8 cellular contexts compared by ENCODE assay signal in genomic region chr6:100464910-100465700, GRCh38. TPM values are rescaled to one million over a fixed set of nuclear protein-coding genes. Genes with fewer than 3 reads are reported as not detected.
DNase-seq lines count a peak whose midpoint lies in the region; FAIRE-seq and TF ChIP-seq lines count a peak whose summit lies in the region.

Gene SIM1 (minus strand): TSS chr6:100464921. CDS start chr6:100463468, 1,453 bp downstream.

- no peak within 1 kb of the TSS for H3K27ac Mint-ChIP-seq in H9

- peak within 1 kb of the TSS; percentile 57 to 78 for H3K4me3 Mint-ChIP-seq in H9

- H3K36me3 Mint-ChIP-seq in H9 (ENCODE audit: insufficient read depth in 1 of 3, low read depth in 3 of 3) = no peaks in the 10 kb centered on the region

- no CpG with 5 or more reads among the region's 65 CpGs for WGBS in H9 (ENCODE audit: extremely low coverage, insufficient read length, low lambda C conversion rate)
- 2% methylated on average over 44 of the region's 65 CpGs; no CpG with 5 or more reads in 1 of the 2 experiments for WGBS in H1 (ENCODE audit: extremely low coverage in 1 of 2, insufficient coverage in 1 of 2, insufficient read length in 1 of 2, insufficient replicate concordance in 2 of 2, low coverage in 1 of 2, low lambda C conversion rate in 2 of 2, missing lambda C conversion rate in 1 of 2), 2 experiments

- H2BK5ac ChIP-seq in H9 (ENCODE audit: insufficient read length, low read length) (no peak within 1 kb of the TSS), H1 (ENCODE audit: low read depth, low read length) (no peak within 1 kb of the TSS)

- peak within 1 kb of the TSS; percentile 25 to 56 (median 28); a peak in 7 of 8 replicates for H3K4me3 ChIP-seq in H1 (ENCODE audit: extremely low read depth in 1 of 4, insufficient read depth in 2 of 4, low read depth in 3 of 4, low read length in 4 of 4)

- POLR2A ChIA-PET in H1 (lab: Charles Lee; ENCODE audit: partially characterized antibody) = interaction anchor here (1.1 to 2.9 kb wide), 5 partner anchors 8 to 17 kb away, joined by 3 to 16 read pairs (median 7); no protein-coding TSS in a partner anchor

- no peak within 1 kb of the TSS for H3K4ac ChIP-seq in H9 (ENCODE audit: low read depth, low read length)
- H3K4ac ChIP-seq in H1 (replicated peaks; ENCODE audit: insufficient read length, low read depth, low read length) = no peak within 1 kb of the TSS

- no peak for TF ChIP-seq EP300 in H1 (IDR thresholded peaks at IDR 0.05; ENCODE audit: borderline replicate concordance in 1 of 2, low read depth in 2 of 2, low read length in 2 of 2)

- H2AFZ ChIP-seq in H9 (ENCODE audit: low read length) (no peak within 1 kb of the TSS), H1 (ENCODE audit: low read length) (no peak within 1 kb of the TSS)

- H3T11ph ChIP-seq in H9 (ENCODE audit: low read length) = no peak within 1 kb of the TSS

- H3K18ac ChIP-seq in H9 (ENCODE audit: insufficient read length, low read depth, low read length) (no peak within 1 kb of the TSS), H1 (ENCODE audit: extremely low read depth, low read length) (no peak within 1 kb of the TSS)

- peak; percentile 15 for DNase-seq in G401 (ENCODE audit: low spot score)
- peak; percentile 95 for DNase-seq in H9
- peak; percentile 99 for DNase-seq in NCI-H774 (lab: John Stamatoyannopoulos, UW)
- peak; percentile 75 to 92 for DNase-seq in H1 (ENCODE audit: low read depth in 1 of 2, low spot score in 2 of 2)
- DNase-seq in myocyte (ENCODE audit: low read depth) = peak; percentile 98
- no peak for DNase-seq in stimulated activated naive CD4-positive, alpha-beta T cell treated with Interleukin-2 at 50 U/mL for 16 hours (lab: John Stamatoyannopoulos, UW)
- DNase-seq in NCI-H187 treated with DMSO at 0.1 percent for 48 hours (lab: John Stamatoyannopoulos, UW) = no peak
- no peak for DNase-seq in GF-D8 (lab: John Stamatoyannopoulos, UW)

- H3K4me2 ChIP-seq in H9 (ENCODE audit: insufficient read depth, insufficient read length, low read length) = peak within 1 kb of the TSS; percentile 73
- H3K4me2 ChIP-seq in H1 (ENCODE audit: insufficient read depth in 1 of 2, low read depth in 2 of 2, low read length in 2 of 2) = peak within 1 kb of the TSS; percentile 70 to 91

- H2BK120ac ChIP-seq in H9 (ENCODE audit: low read depth, low read length, poor library complexity, severe bottlenecking) (no peak within 1 kb of the TSS), H1 (replicated peaks; ENCODE audit: low read depth, low read length) (no peak within 1 kb of the TSS)

- H3K23me2 ChIP-seq in H9 (ENCODE audit: insufficient read length, low read depth, low read length, poor library complexity, severe bottlenecking) (peaks cover 12% of the 10 kb centered on the region), H1 (ENCODE audit: low read depth, low read length) (peaks cover 3% of the 10 kb centered on the region; the same call in 1 of the 2 replicates)

- H3K23ac ChIP-seq in H9 (ENCODE audit: insufficient read length, low read depth, low read length) (no peak within 1 kb of the TSS), H1 (ENCODE audit: insufficient read length) (no peak within 1 kb of the TSS)

- H3K14ac ChIP-seq in H9 (ENCODE audit: insufficient read depth, low read length) = no peak within 1 kb of the TSS
- H3K14ac ChIP-seq in H1 (ENCODE audit: insufficient read length) = no peak within 1 kb of the TSS

- CTCF ChIA-PET in H1 (lab: Charles Lee; ENCODE audit: partially characterized antibody) = interaction anchor here (0.9 to 11.8 kb wide), 11 partner anchors 9 to 358 kb away, joined by 3 to 215 read pairs (median 4); no protein-coding TSS in a partner anchor

- H3K27me3 ChIP-seq in H9 (ENCODE audit: insufficient read depth, low read length) (peaks cover 93% of the 10 kb centered on the region), H1 (replicated peaks in 1 of 4; ENCODE audit: control insufficient read depth in 3 of 4, extremely low read depth in 1 of 4, insufficient read depth in 3 of 4, low read length in 3 of 4) (peaks cover 86 to 100% (median 93%) of the 10 kb centered on the region in 4 experiments)

- H3K27me3 Mint-ChIP-seq in H9 (ENCODE audit: low read depth) = no peaks in the 10 kb centered on the region; the same call in 1 of the 2 replicates

- no peak for TF ChIP-seq POLR2A in H1 (IDR thresholded peaks at IDR 0.05; ENCODE audit: control extremely low read depth in 1 of 2, low read depth in 2 of 2, low read length in 2 of 2)

- H4K5ac ChIP-seq in H9 (ENCODE audit: insufficient read length, low read depth, low read length) (no peak within 1 kb of the TSS), H1 (ENCODE audit: insufficient read length, low read depth, low read length) (no peak within 1 kb of the TSS)

- H4K20me1 ChIP-seq in H9 (ENCODE audit: control insufficient read depth, insufficient read depth, insufficient read length) (peaks cover 3% of the 10 kb centered on the region), H1 (replicated peaks in 1 of 2; ENCODE audit: control insufficient read depth in 1 of 2, insufficient read depth in 2 of 2, low read length in 2 of 2) (peaks cover 6 to 17% of the 10 kb centered on the region in 2 experiments)

- FAIRE-seq in H1 (lab: Jason Lieb, UNC) = no peak

- H2AK5ac ChIP-seq in H9 (ENCODE audit: insufficient read length, low read length) = no peak within 1 kb of the TSS
- no peak within 1 kb of the TSS for H2AK5ac ChIP-seq in H1 (ENCODE audit: low read depth, low read length)

- no peak for TF ChIP-seq RAD21 in H1 (IDR thresholded peaks at IDR 0.05 in 1 of 2, conservative IDR thresholded peaks at IDR 0.05 in 1 of 2; ENCODE audit: low read depth in 2 of 2, low read length in 2 of 2)

- H3K4me1 ChIP-seq in H9 (ENCODE audit: insufficient read depth, low read length) = peaks cover 5% of the 10 kb centered on the region; the same call in 1 of the 2 replicates
- peaks cover 13 to 36% (median 15%) of the 10 kb centered on the region in 4 experiments for H3K4me1 ChIP-seq in H1 (replicated peaks in 1 of 4; ENCODE audit: control insufficient read depth in 3 of 4, insufficient read depth in 4 of 4, low read length in 3 of 4)

- H2BK15ac ChIP-seq in H9 (ENCODE audit: low read depth, low read length) (no peak within 1 kb of the TSS), H1 (ENCODE audit: low read length) (no peak within 1 kb of the TSS)

- in situ Hi-C loops in G401 (cut with HindIII; ENCODE audit: low sequenced_read_pairs) = no loop called here

- H3K79me1 ChIP-seq in H9 (ENCODE audit: insufficient read depth, low read depth, low read length, poor library complexity, severe bottlenecking) = no peaks in the 10 kb centered on the region
- H3K79me1 ChIP-seq in H1 (ENCODE audit: low read depth, low read length) = no peaks in the 10 kb centered on the region

- H3K9me3 ChIP-seq in H9 (ENCODE audit: control insufficient read depth, low read depth, low read length) = no peaks in the 10 kb centered on the region
- H3K9me3 ChIP-seq in H1 (ENCODE audit: insufficient read depth in 2 of 2, low read depth in 1 of 2, low read length in 1 of 2) = no peaks in the 10 kb centered on the region

- no peak for TF ChIP-seq CTCF in H9 (conservative IDR thresholded peaks at IDR 0.05)
- no peak for TF ChIP-seq CTCF in H1 (IDR thresholded peaks at IDR 0.05; ENCODE audit: control extremely low read depth in 1 of 3, insufficient read depth in 1 of 3, low read depth in 1 of 3, low read length in 3 of 3)

- H3K27ac ChIP-seq in H9 (ENCODE audit: insufficient read length, low read depth, low read length) (no peak within 1 kb of the TSS), H1 (ENCODE audit: low read depth, low read length) (no peak within 1 kb of the TSS)

- H2BK20ac ChIP-seq in H9 (ENCODE audit: low read depth, low read length, poor library complexity, severe bottlenecking) (no peak within 1 kb of the TSS), H1 (ENCODE audit: low read length) (no peak within 1 kb of the TSS)

- peaks cover 31 to 67% of the 10 kb centered on the region in 2 experiments for H3K4me1 Mint-ChIP-seq in H9

- no peaks in the 10 kb centered on the region for H3K79me2 ChIP-seq in H9 (ENCODE audit: insufficient read depth, low read length)
- no peaks in the 10 kb centered on the region for H3K79me2 ChIP-seq in H1 (ENCODE audit: control insufficient read depth in 1 of 2, insufficient read depth in 2 of 2, low read length in 2 of 2)

- H3K9me3 Mint-ChIP-seq in H9 = peaks cover 0 to 6% of the 10 kb centered on the region in 2 experiments; a peak in 1 of 5 replicates

- peaks cover 0 to 3% (median 0%) of the 10 kb centered on the region in 4 experiments; a peak in 1 of 8 replicates for H3K36me3 ChIP-seq in H1 (ENCODE audit: control insufficient read depth in 2 of 4, insufficient read depth in 4 of 4, low read length in 3 of 4)

- H4K8ac ChIP-seq in H9 (replicated peaks; ENCODE audit: insufficient read length, low read depth, low read length) (no peak within 1 kb of the TSS), H1 (ENCODE audit: extremely low read depth, insufficient read depth, low read length) (no peak within 1 kb of the TSS)

- H3K56ac ChIP-seq in H9 (ENCODE audit: insufficient read length, low read depth, low read length) = no peak within 1 kb of the TSS
- no peak within 1 kb of the TSS for H3K56ac ChIP-seq in H1 (replicated peaks; ENCODE audit: insufficient read length, low read depth, low read length)

- H4K91ac ChIP-seq in H9 (ENCODE audit: insufficient read length, low read depth, low read length) = no peak within 1 kb of the TSS
- H4K91ac ChIP-seq in H1 (replicated peaks; ENCODE audit: insufficient read length, low read length) = no peak within 1 kb of the TSS

- no peak within 1 kb of the TSS for H2BK12ac ChIP-seq in H9 (ENCODE audit: insufficient read length, low read depth, low read length)
- H2BK12ac ChIP-seq in H1 (ENCODE audit: low read depth, low read length) = 0 out of 2 replicates have a peak within 1 kb of the TSS, but pooled peaks have one; percentile 50

- no peak within 1 kb of the TSS for H3K9ac ChIP-seq in H9 (ENCODE audit: extremely low read depth, insufficient read length, low read length)
- no peak within 1 kb of the TSS for H3K9ac ChIP-seq in H1 (replicated peaks in 1 of 4; ENCODE audit: extremely low read depth in 1 of 4, low read depth in 3 of 4, low read length in 3 of 4)

RNA-seq across cellular contexts. Expression of gene SIM1, which starts in this region (rescaled TPM):
- 0.03 TPM in 1 of 2 replicates, not detected in the other for total RNA-seq in G401 (2014; rRNA removed; shearing (Covaris generic))
- 0.07 TPM in 1 of 2 replicates, not detected in the other for total RNA-seq in H9 (2021)
- total RNA-seq in H1 (2021; fragmentation: NEBNext Ultra II Directional; extraction: Animal tissue kit (Norgen Biotek cat#: 25700)) = 0.39 and 0.61 TPM in 2 replicates
- polyA plus RNA-seq in H1 (2011; rRNA removed) = 0.02 and 0.09 TPM in 2 replicates
- polyA plus RNA-seq in H1 (2011; cell fraction: cytosol; rRNA removed) = 0.03 TPM
- 0.11 TPM for polyA plus RNA-seq in H1 (2011; cell fraction: nucleus; rRNA removed)
- polyA plus RNA-seq in H1 (2012, experiment 1 of 2) = 0.03 to 0.11 TPM (median 0.06 TPM) in 3 of 4 replicates, not detected in the other
- polyA plus RNA-seq in H1 (2012, experiment 2 of 2) = not detected
- polyA plus RNA-seq in H1 (2013, experiment 1 of 2) = 0.16 TPM
- 0.17 TPM for polyA plus RNA-seq in H1 (2013, experiment 2 of 2)
- 0.10 and 0.13 TPM in 2 replicates for polyA minus RNA-seq in H1 (2011; rRNA and poly(A)+ RNA removed)
- not detected for polyA minus RNA-seq in H1 (2011; cell fraction: cytosol; rRNA and poly(A)+ RNA removed)
- polyA minus RNA-seq in H1 (2011; cell fraction: nucleus; rRNA and poly(A)+ RNA removed) = 0.80 TPM
- total RNA-seq in myocyte = 29.7 and 39.7 TPM in 2 replicates
- 2.8 TPM for polyA plus RNA-seq in myocyte (2012)

Comparison
In these comparisons a context has a peak if more than half of its experiments do, and no peak if none do; other contexts are left out.
1. RNA of gene SIM1 (total RNA-seq): 29.7 to 39.7 TPM in myocyte; 0.39 to 0.61 TPM in H1, 0.03 TPM in G401 and 0.07 TPM in H9; every median in the first group is over 10 times any median in the second.
2. Peak in DNase-seq in G401; RNA of the gene not detected or under 1 TPM.
3. Peak in DNase-seq and H3K4me2 ChIP-seq in H9; RNA of the gene not detected or under 1 TPM.
4. Peak in DNase-seq, H3K4me3 ChIP-seq and H3K4me2 ChIP-seq in H1; RNA of the gene not detected or under 1 TPM.
5. DNase-seq: peak in NCI-H774 (single experiment) and myocyte (single experiment); none in stimulated activated naive CD4-positive, alpha-beta T cell treated with Interleukin-2 at 50 U/mL for 16 hours (single experiment), NCI-H187 treated with DMSO at 0.1 percent for 48 hours (single experiment) and GF-D8 (single experiment).